In genomic region chr2:99348173-99348572, GRCh38 we compare ENCODE assay signal across 12 cellular contexts. TPM values are rescaled to one million over a fixed set of nuclear protein-coding genes. Genes with fewer than 3 reads are reported as not detected.
DNase-seq lines count a peak whose midpoint lies in the region; ATAC-seq and TF ChIP-seq lines count a peak whose summit lies in the region.
"Had no signal": no experiment of that assay in that cellular context is flagged by ENCODE, and none has a peak within 500 bp of the region (broad histone marks: within the 10 kb centered on the region; RNA-seq: fewer than 3 reads in every experiment).

No MANE protein-coding gene starts in this region.

- ATAC-seq in activated CD4-positive, CD25-positive, alpha-beta regulatory T cell treated with anti-CD3 and anti-CD28 coated beads, Interleukin-2, amount 50 U/mL, for 24 hours, result peak; percentile 51 to 82
- ATAC-seq in GM19351 (IDR thresholded peaks at IDR 0.05; ENCODE audit: unreplicated experiment), result peak; percentile 60
- no peak for ATAC-seq in lower lobe of right lung
- ATAC-seq in GM21367 (IDR thresholded peaks at IDR 0.05; ENCODE audit: unreplicated experiment), result no peak

- H3K79me2 ChIP-seq in Loucy (ENCODE audit: insufficient read depth, low read length), result peaks cover 92% of the 10 kb centered on the region

- H3K4me1 ChIP-seq in Loucy (ENCODE audit: insufficient read depth, low read length, poor library complexity, severe bottlenecking), result peaks cover 9% of the 10 kb centered on the region
- peaks cover 11% of the 10 kb centered on the region for H3K4me1 ChIP-seq in lower lobe of right lung
- peaks cover 6% of the 10 kb centered on the region; the same call in 1 of the 2 replicates for H3K4me1 ChIP-seq in Caco-2

- H3K9ac ChIP-seq in Loucy (ENCODE audit: low read depth, low read length, poor library complexity, severe bottlenecking), result no peak overlapping the region

- POLR2A ChIA-PET in Caco-2 (lab: Charles Lee), result no interaction called here

- H3K36me3 ChIP-seq in Loucy (ENCODE audit: insufficient read depth, low read length) (no peaks in the 10 kb centered on the region), lower lobe of right lung (no peaks in the 10 kb centered on the region), Caco-2 (ENCODE audit: control insufficient read depth, insufficient read depth, low read length) (no peaks in the 10 kb centered on the region)

- no peaks in the 10 kb centered on the region for H3K36me3 Mint-ChIP-seq in immature natural killer cell
- H3K36me3 Mint-ChIP-seq in Caco-2 (ENCODE audit: insufficient read depth, unreplicated experiment), result peaks cover 14% of the 10 kb centered on the region

- intact Hi-C loops in lower lobe of right lung (cut with DNase I) (no loop called here), Caco-2 (cut with micrococcal nuclease; ENCODE audit: unreplicated experiment) (no loop called here)

- H3K27me3 ChIP-seq in Loucy (ENCODE audit: insufficient read depth, low read length, poor library complexity, severe bottlenecking) (no peaks in the 10 kb centered on the region), lower lobe of right lung (ENCODE audit: low read depth) (no peaks in the 10 kb centered on the region), Caco-2 (replicated peaks; ENCODE audit: control insufficient read depth, insufficient read depth, low read length) (no peaks in the 10 kb centered on the region)

- H3K27ac Mint-ChIP-seq in immature natural killer cell, result peak overlapping the region in 4 of 6 donors; percentile 0 to 26 (median 12)
- H3K27ac Mint-ChIP-seq in Caco-2 (ENCODE audit: unreplicated experiment), result no peak overlapping the region

- H3K4me3 Mint-ChIP-seq in immature natural killer cell (no peak overlapping the region), Caco-2 (ENCODE audit: unreplicated experiment) (no peak overlapping the region)
- H3K4me3 Mint-ChIP-seq: H9 had no signal

- H3K4me3 ChIP-seq in Loucy (ENCODE audit: low read length, poor library complexity, severe bottlenecking), result no peak overlapping the region
- H3K4me3 ChIP-seq in lower lobe of right lung, result no peak overlapping the region
- H3K4me3 ChIP-seq in Caco-2 (ENCODE audit: low read depth, low read length), result no peak overlapping the region

- H3K9me2 ChIP-seq in Loucy (replicated peaks; ENCODE audit: low read depth, low read length), result no peaks in the 10 kb centered on the region

- H3K4me2 ChIP-seq in Loucy (ENCODE audit: low read depth, low read length, poor library complexity, severe bottlenecking), result peak overlapping the region; percentile 7

- no peaks in the 10 kb centered on the region for H3K9me3 ChIP-seq in Loucy (ENCODE audit: insufficient read depth, low read depth, low read length)
- no peaks in the 10 kb centered on the region for H3K9me3 ChIP-seq in lower lobe of right lung
- no peaks in the 10 kb centered on the region for H3K9me3 ChIP-seq in Caco-2

- H4K20me1 ChIP-seq in Loucy (ENCODE audit: insufficient read depth, low read length, poor library complexity, severe bottlenecking), result peaks cover 47% of the 10 kb centered on the region

- H3K4me1 Mint-ChIP-seq in immature natural killer cell (peaks cover 30 to 60% of the 10 kb centered on the region in 2 donors), Caco-2 (ENCODE audit: low read depth, unreplicated experiment) (peaks cover 12% of the 10 kb centered on the region)
- H3K4me1 Mint-ChIP-seq: H9 had no signal

- no peak overlapping the region for H2AFZ ChIP-seq in Loucy (ENCODE audit: low read length)

- BruUV-seq in Caco-2 (replicated peaks; lab: Mats Ljungman, UMichigan), result no TSS peak

- CTCF ChIA-PET in Caco-2 (lab: Charles Lee), result no interaction called here

- H3K9me3 Mint-ChIP-seq in immature natural killer cell (no peaks in the 10 kb centered on the region), Caco-2 (ENCODE audit: unreplicated experiment) (no peaks in the 10 kb centered on the region)
- H3K9me3 Mint-ChIP-seq: H9 had no signal

- H3F3A ChIP-seq in Loucy (ENCODE audit: low read depth), result no peaks in the 10 kb centered on the region

- H3K27me3 Mint-ChIP-seq in immature natural killer cell (ENCODE audit: low read depth in 3 of 3) (peaks cover 0 to 1% (median under 1%) of the 10 kb centered on the region in 3 donors), Caco-2 (ENCODE audit: insufficient read depth, unreplicated experiment) (no peaks in the 10 kb centered on the region)

- H3K27ac ChIP-seq in lower lobe of right lung, result no peak overlapping the region

- no peak for DNase-seq in activated CD4-positive, CD25-positive, alpha-beta regulatory T cell treated with anti-CD3 and anti-CD28 coated beads, Interleukin-2, amount 50 U/mL, for 72 hours
- no peak for DNase-seq in immature natural killer cell
- no peak for DNase-seq in lower lobe of right lung
- no peak for DNase-seq in Caco-2
- DNase-seq: H9, NCI-H1694, NCI-H526 treated with DMSO at 0.1 percent for 48 hours had no signal

- no peak for TF ChIP-seq CTCF in Loucy (conservative IDR thresholded peaks at IDR 0.05; ENCODE audit: low read length)
- TF ChIP-seq CTCF in lower lobe of right lung (IDR thresholded peaks at IDR 0.05), result no peak
- no peak for TF ChIP-seq CTCF in Caco-2 (IDR thresholded peaks at IDR 0.05; ENCODE audit: insufficient read depth in 1 of 2, low read depth in 1 of 2, low read length in 1 of 2, severe bottlenecking in 1 of 2, unreplicated experiment in 1 of 2)

RNA-seq across cellular contexts. Expression of gene EIF5B, which starts 11.0 kb away (rescaled TPM):
- polyA plus RNA-seq in immature natural killer cell, result 10 to 100 TPM in 1 of 3 donors, 1 to 10 TPM in 2; 2.8 to 14.3 (median 2.9) TPM
- total RNA-seq in lower lobe of right lung, result 31.0 TPM
- 71.5 and 79.5 TPM in 2 replicates for total RNA-seq in Caco-2 (2022)

RNA-seq across cellular contexts. Expression of gene TXNDC9, which starts 12.0 kb away (rescaled TPM):
- polyA plus RNA-seq in immature natural killer cell, result 10 to 100 TPM; 58.7 to 74.6 (median 61.4) TPM
- total RNA-seq in lower lobe of right lung (23.4 TPM), Caco-2 (2022) (41.1 and 48.2 TPM in 2 replicates)

RNA-seq across cellular contexts. Expression of gene LYG1, which starts 47.2 kb away (rescaled TPM):
- polyA plus RNA-seq in immature natural killer cell, result under 1 TPM in 1 of 3 donors, not detected in 2; 0.61 TPM
- 1.0 TPM for total RNA-seq in lower lobe of right lung
- total RNA-seq in Caco-2 (2022), result 0.67 and 0.93 TPM in 2 replicates
- total RNA-seq: glomerular endothelial cell had no signal

Comparison
In these comparisons a context has a peak if more than half of its experiments do, and no peak if none do; other contexts are left out.
1. ATAC-seq: peak in activated CD4-positive, CD25-positive, alpha-beta regulatory T cell treated with anti-CD3 and anti-CD28 coated beads, Interleukin-2, amount 50 U/mL, for 24 hours (2 of 2) and GM19351 (single experiment); none in lower lobe of right lung (0 of 2) and GM21367 (single experiment).